8 cellular contexts compared by ENCODE assay signal in genomic region chr22:21937821-21938070, GRCh38. TPM values are rescaled to one million over a fixed set of nuclear protein-coding genes. Genes with fewer than 3 reads are reported as not detected.
A peak's percentile ranks its signal among the peaks of the same experiment; 100 is the strongest.
DNase-seq lines count a peak whose midpoint lies in the region; ATAC-seq, FAIRE-seq and TF ChIP-seq lines count a peak whose summit lies in the region.

No MANE protein-coding gene starts in this region.

- H3K36me3 ChIP-seq in bronchial epithelial cell (ENCODE audit: control insufficient read depth, insufficient read depth, low read length) (peaks cover 18% of the 10 kb centered on the region), mesodermal cell (ENCODE audit: control insufficient read depth, insufficient read depth, low read length) (peaks cover 52% of the 10 kb centered on the region), uterus (no peaks in the 10 kb centered on the region)

- H3K4me3 ChIP-seq in bronchial epithelial cell (ENCODE audit: low read depth, low read length) (no peak overlapping the region), mesodermal cell (ENCODE audit: extremely low read depth, insufficient read depth, low read length, poor library complexity, severe bottlenecking) (no peak overlapping the region), uterus (peak overlapping the region; percentile 48 to 63)

- no peak for DNase-seq in activated T-cell treated with anti-CD3 and anti-CD28 coated beads, Interleukin-2, amount 50 U/mL, for 72 hours
- DNase-seq in activated T-cell treated with anti-CD3 and anti-CD28 coated beads for 4 hours (no peak), bronchial epithelial cell (ENCODE audit: low read depth) (peak; percentile 83), uterus (peak in 1 of 2 donors; percentile 77), HK-2 (ENCODE audit: unreplicated experiment) (no peak), cerebellar cortex (ENCODE audit: low spot score) (no peak)

- peak overlapping the region; percentile 96 for H3K27ac ChIP-seq in mesodermal cell (ENCODE audit: low read depth, low read length, severe bottlenecking)
- peak overlapping the region; percentile 93 to 97 for H3K27ac ChIP-seq in uterus

- TF ChIP-seq POLR2A in uterus (IDR thresholded peaks at IDR 0.05), result no peak

- ATAC-seq in activated T-cell treated with anti-CD3 and anti-CD28 coated beads, Interleukin-2, amount 50 U/mL, for 72 hours (replicated peaks in 1 of 2), result no peak
- no peak for ATAC-seq in HG03571 (IDR thresholded peaks at IDR 0.05; ENCODE audit: unreplicated experiment)

- FAIRE-seq in bronchial epithelial cell (lab: Jason Lieb, UNC), result no peak

- peaks cover 32% of the 10 kb centered on the region for H3K4me1 ChIP-seq in mesodermal cell (ENCODE audit: control insufficient read depth, insufficient read depth, low read length, poor library complexity, severe bottlenecking)
- peaks cover 14 to 17% of the 10 kb centered on the region in 2 donors for H3K4me1 ChIP-seq in uterus

- H3K4me3 Mint-ChIP-seq in activated T-cell treated with anti-CD3 and anti-CD28 coated beads, Interleukin-2, amount 50 U/mL, for 72 hours, result peak overlapping the region; percentile 89

- no peaks in the 10 kb centered on the region for H3K27me3 Mint-ChIP-seq in activated T-cell treated with anti-CD3 and anti-CD28 coated beads, Interleukin-2, amount 50 U/mL, for 72 hours (ENCODE audit: low read depth)

- intact Hi-C loops in uterus (cut with DNase I; ENCODE audit: low total_unique reads), result loop anchor here (2.0 kb wide), 1 partner anchor 15 kb away; the partner anchor contains the start of gene PPM1F

- no peak overlapping the region for H3K27ac Mint-ChIP-seq in activated T-cell treated with anti-CD3 and anti-CD28 coated beads, Interleukin-2, amount 50 U/mL, for 72 hours

- no peaks in the 10 kb centered on the region for H3K9me3 ChIP-seq in mesodermal cell (ENCODE audit: control insufficient read depth, low read length)
- no peaks in the 10 kb centered on the region for H3K9me3 ChIP-seq in uterus

- H3K36me3 Mint-ChIP-seq in activated T-cell treated with anti-CD3 and anti-CD28 coated beads, Interleukin-2, amount 50 U/mL, for 72 hours (ENCODE audit: insufficient read depth in 2 of 2), result peaks cover 0 to 5% of the 10 kb centered on the region in 2 donors

- TF ChIP-seq CTCF in bronchial epithelial cell (IDR thresholded peaks at IDR 0.05; ENCODE audit: insufficient read depth, low read length, severe bottlenecking) (no peak), uterus (IDR thresholded peaks at IDR 0.05) (no peak)

- H3K9me3 Mint-ChIP-seq in activated T-cell treated with anti-CD3 and anti-CD28 coated beads, Interleukin-2, amount 50 U/mL, for 72 hours, result no peaks in the 10 kb centered on the region

- H3K4me1 Mint-ChIP-seq in activated T-cell treated with anti-CD3 and anti-CD28 coated beads, Interleukin-2, amount 50 U/mL, for 72 hours (ENCODE audit: low read depth), result peaks cover 38% of the 10 kb centered on the region

- H3K27me3 ChIP-seq in bronchial epithelial cell (ENCODE audit: control insufficient read depth, insufficient read depth, low read length) (no peaks in the 10 kb centered on the region), uterus (no peaks in the 10 kb centered on the region)

- 65 to 67% methylated on average over 8 of the region's 8 CpGs for WGBS in mesodermal cell (ENCODE audit: insufficient coverage in 2 of 2), 2 experiments

RNA-seq across cellular contexts. Expression of gene PPM1F, which starts 14.9 kb away (rescaled TPM):
- total RNA-seq in activated T-cell treated with anti-CD3 and anti-CD28 coated beads, Interleukin-2, amount 50 U/mL, for 72 hours, result 10 to 100 TPM; 13.0 to 21.8 TPM
- 16.1 and 17.9 TPM in 2 replicates for total RNA-seq in bronchial epithelial cell
- polyA plus RNA-seq in mesodermal cell (2013, experiment 1 of 2), result 32.7 TPM
- polyA plus RNA-seq in mesodermal cell (2013, experiment 2 of 2), result 25.9 TPM
- total RNA-seq in uterus, result 10 to 100 TPM; 16.2 to 67.3 (median 48.8) TPM

RNA-seq across cellular contexts. Expression of gene TOP3B, which starts 44.8 kb away (rescaled TPM):
- total RNA-seq in activated T-cell treated with anti-CD3 and anti-CD28 coated beads, Interleukin-2, amount 50 U/mL, for 72 hours, result 10 to 100 TPM; 29.6 to 33.2 TPM
- total RNA-seq in bronchial epithelial cell, result 24.7 and 27.9 TPM in 2 replicates
- 54.8 TPM for polyA plus RNA-seq in mesodermal cell (2013, experiment 1 of 2)
- 41.0 TPM for polyA plus RNA-seq in mesodermal cell (2013, experiment 2 of 2)
- 10 to 100 TPM in 3 of 4 donors, 1 to 10 TPM in 1; 6.2 to 36.4 (median 20.9) TPM for total RNA-seq in uterus

Comparison
In these comparisons a context has a peak if more than half of its experiments do, and no peak if none do; other contexts are left out.
1. H3K4me3 ChIP-seq: peak in uterus (2 of 2); none in bronchial epithelial cell (single experiment) and mesodermal cell (single experiment).